2 cellular contexts compared by ENCODE assay signal in genomic region chr1:235226933-235227332, GRCh38.
A peak's percentile ranks its signal among the peaks of the same experiment; 100 is the strongest.
TF ChIP-seq lines count a peak whose summit lies in the region.

No MANE protein-coding gene starts in this region.

TF ChIP-seq in IMR-90, 13 proteins besides CTCF, POLR2A, EP300 and RAD21:
- TF ChIP-seq MAZ (IDR thresholded peaks at IDR 0.05; ENCODE audit: borderline replicate concordance, low read depth, low read length) (no peak), CHD1 (IDR thresholded peaks at IDR 0.05; ENCODE audit: low read depth, low read length) (no peak), ELK1 (IDR thresholded peaks at IDR 0.05; ENCODE audit: borderline replicate concordance, low read depth, low read length) (no peak), NFE2L2 (IDR thresholded peaks at IDR 0.05; ENCODE audit: low read depth, low read length) (no peak), BHLHE40 (IDR thresholded peaks at IDR 0.05; ENCODE audit: low read depth, low read length) (no peak), RFX5 (IDR thresholded peaks at IDR 0.05; ENCODE audit: low read depth, low read length) (no peak), SMC3 (IDR thresholded peaks at IDR 0.05; ENCODE audit: low read depth, low read length) (no peak), FOS (IDR thresholded peaks at IDR 0.05; ENCODE audit: low read depth, low read length) (no peak)

TF ChIP-seq in K562, 482 proteins besides CTCF, POLR2A, EP300 and RAD21:
- TF ChIP-seq SLC30A9 (CRISPR knock-in tag; IDR thresholded peaks at IDR 0.05) (no peak), PRDM10 (IDR thresholded peaks at IDR 0.05; ENCODE audit: partially characterized antibody) (peak; percentile 82), HDAC3 (IDR thresholded peaks at IDR 0.05; ENCODE audit: borderline replicate concordance, partially characterized antibody) (no peak), COPS2 (conservative IDR thresholded peaks at IDR 0.05) (no peak), ARID1B (IDR thresholded peaks at IDR 0.05) (no peak), THAP12 (CRISPR knock-in tag; IDR thresholded peaks at IDR 0.05) (no peak)
TF ChIP-seq in K562: peak in this region for 1.
